1 cellular context compared by ENCODE assay signal in the genomic region with DNA sequence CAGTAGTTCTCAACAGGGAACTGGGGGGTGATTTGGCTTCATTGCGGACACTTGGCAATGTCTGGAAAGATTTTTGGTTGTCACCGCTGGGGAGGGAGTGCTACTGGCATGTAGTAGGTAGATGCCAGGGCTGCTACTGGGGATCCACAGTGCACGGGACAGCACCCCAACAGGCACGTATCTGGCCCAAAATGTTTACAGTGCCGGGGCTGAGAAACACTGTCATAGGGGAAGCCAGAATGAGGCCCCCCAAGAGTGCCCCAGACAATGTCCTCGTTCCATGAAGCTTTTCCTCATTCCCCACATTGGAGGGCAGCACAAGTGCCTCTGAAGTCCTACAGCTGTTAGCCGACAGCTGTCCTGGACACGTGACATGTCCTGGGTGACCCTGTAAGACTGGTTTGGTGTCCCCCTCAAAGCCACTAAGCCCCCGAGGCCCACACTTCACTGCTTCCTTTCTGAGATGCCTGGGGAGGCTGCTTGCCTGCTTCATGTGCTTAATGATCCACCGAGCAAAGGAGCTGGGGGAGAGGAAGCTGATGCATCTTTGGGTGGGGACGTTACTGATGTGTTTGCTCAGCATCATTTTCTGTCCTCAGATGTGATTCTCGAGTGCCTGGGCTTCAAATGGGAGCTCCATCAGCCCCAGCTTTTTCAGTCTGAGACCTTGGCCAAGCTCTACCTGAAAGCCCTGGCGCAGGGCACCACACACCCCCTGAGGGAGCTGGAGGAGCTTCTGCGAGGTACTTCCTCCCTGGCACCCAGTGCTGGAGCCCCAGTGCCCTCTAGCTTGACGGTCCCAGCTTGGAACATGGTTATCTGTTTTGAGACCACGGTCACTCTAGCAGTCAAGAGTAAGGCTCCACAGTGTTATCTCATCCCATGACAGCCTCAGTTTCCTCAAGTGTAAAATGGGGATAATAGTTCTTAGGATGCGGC.
TF ChIP-seq lines count a peak whose summit lies in the region.

No MANE protein-coding gene starts in this region.

TF ChIP-seq in A549, 52 proteins besides CTCF, POLR2A, EP300 and RAD21:
- no peak for TF ChIP-seq CEBPB (IDR thresholded peaks at IDR 0.05)
- TF ChIP-seq SREBF2 (IDR thresholded peaks at IDR 0.05) = no peak
- TF ChIP-seq POLR2AphosphoS2 (conservative IDR thresholded peaks at IDR 0.05; ENCODE audit: low read length) = 0 out of 2 replicates have a peak, but pooled peaks have one; percentile 35
- no peak for TF ChIP-seq EHMT2 (IDR thresholded peaks at IDR 0.05; ENCODE audit: low read depth)
- TF ChIP-seq HOXB13 (CRISPR knock-in tag; IDR thresholded peaks at IDR 0.05; ENCODE audit: low read depth) = no peak
